ENCODE assay signal across 23 cellular contexts in genomic region chr6:133106934-133107333, GRCh38.
"Had no signal": no experiment of that assay in that cellular context is flagged by ENCODE, and none has a peak within 500 bp of the region (broad histone marks: within the 10 kb centered on the region; RNA-seq: fewer than 3 reads in every experiment).

No MANE protein-coding gene starts in this region.

- DNase-seq: colonic mucosa; cortex of kidney; dermis blood vessel endothelial cell; dorsolateral prefrontal cortex; effector CD4-positive, alpha-beta T cell; effector CD8-positive, alpha-beta T cell; effector memory CD4-positive, alpha-beta T cell; effector memory CD8-positive, alpha-beta T cell; endodermal cell; erythroblast; esophagus squamous epithelium; foreskin fibroblast; foreskin keratinocyte; foreskin melanocyte; gastrocnemius medialis; glutamatergic neuron; head of caudate nucleus; heart left ventricle had no signal

- H3K27me3 ChIP-seq: colonic mucosa, dorsolateral prefrontal cortex, esophagus muscularis mucosa, esophagus squamous epithelium, foreskin keratinocyte, gastrocnemius medialis, gastroesophageal sphincter, heart left ventricle had no signal

- H3K9me3 ChIP-seq: colonic mucosa, esophagus muscularis mucosa, esophagus squamous epithelium, gastrocnemius medialis, gastroesophageal sphincter, heart left ventricle had no signal

- ATAC-seq: effector memory CD8-positive, alpha-beta T cell; esophagus mucosa; foreskin keratinocyte; gastrocnemius medialis; gastroesophageal sphincter had no signal

- H3K4me1 ChIP-seq: colonic mucosa, esophagus muscularis mucosa, esophagus squamous epithelium, foreskin keratinocyte, gastrocnemius medialis, gastroesophageal sphincter, heart left ventricle had no signal

- H3K27ac ChIP-seq: colonic mucosa, coronary artery, dorsolateral prefrontal cortex, epithelial cell of prostate, esophagus muscularis mucosa, esophagus squamous epithelium, foreskin keratinocyte, gastrocnemius medialis, gastroesophageal sphincter, heart left ventricle had no signal

- H3K36me3 ChIP-seq: colonic mucosa, esophagus muscularis mucosa, esophagus squamous epithelium, gastrocnemius medialis, gastroesophageal sphincter, heart left ventricle had no signal

- H3K4me3 ChIP-seq: colonic mucosa, coronary artery, dorsolateral prefrontal cortex, esophagus muscularis mucosa, esophagus squamous epithelium, gastrocnemius medialis, gastroesophageal sphincter, heart left ventricle had no signal
